In the genomic region with DNA sequence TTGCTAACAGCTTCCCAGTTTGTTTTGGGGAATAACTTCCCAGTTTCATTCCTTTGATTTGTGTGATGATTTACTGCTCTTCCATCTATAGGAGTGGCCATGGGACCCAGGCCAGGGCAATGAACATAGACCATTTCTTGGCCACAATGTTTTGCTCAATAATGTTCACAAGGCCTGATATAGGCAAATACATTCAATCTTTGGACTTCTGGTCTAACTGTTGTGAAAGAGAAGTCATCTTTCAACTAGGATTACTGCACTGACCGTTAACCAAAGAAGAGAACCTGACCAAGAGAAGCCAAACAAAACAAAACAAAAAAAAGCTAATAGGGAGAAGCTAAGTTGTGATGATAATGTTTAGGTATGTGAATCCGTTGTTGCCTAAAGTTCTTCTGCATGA, we compare ENCODE assay signal across 1 cellular context.
TF ChIP-seq lines count a peak whose summit lies in the region.

No MANE protein-coding gene starts in this region.

TF ChIP-seq in HepG2, 621 proteins besides CTCF, POLR2A, EP300 and RAD21 (continued from another document and continues in another):
- TF ChIP-seq KLF13 (CRISPR knock-in tag; IDR thresholded peaks at IDR 0.05) (no peak), NFE2 (CRISPR knock-in tag; IDR thresholded peaks at IDR 0.05) (no peak), ZNF10 (CRISPR knock-in tag; IDR thresholded peaks at IDR 0.05; ENCODE audit: borderline replicate concordance, low read depth) (no peak), ZNF331 (CRISPR knock-in tag; IDR thresholded peaks at IDR 0.05) (no peak), ZFYVE20 (CRISPR knock-in tag; IDR thresholded peaks at IDR 0.05; ENCODE audit: borderline replicate concordance, low read depth) (no peak), KDM3A (CRISPR knock-in tag; IDR thresholded peaks at IDR 0.05; ENCODE audit: low read depth) (no peak), TEAD2 (CRISPR knock-in tag; IDR thresholded peaks at IDR 0.05) (no peak), ZNF564 (CRISPR knock-in tag; IDR thresholded peaks at IDR 0.05) (no peak), ZBTB42 (CRISPR knock-in tag; IDR thresholded peaks at IDR 0.05) (no peak), AHR (CRISPR knock-in tag; IDR thresholded peaks at IDR 0.05) (no peak), NCOA1 (CRISPR knock-in tag; IDR thresholded peaks at IDR 0.05) (no peak), ZEB1 (IDR thresholded peaks at IDR 0.05; ENCODE audit: insufficient replicate concordance, low read depth) (no peak), HNRNPLL (IDR thresholded peaks at IDR 0.05; ENCODE audit: low read depth, low read length, poor library complexity, severe bottlenecking) (no peak), HIVEP1 (CRISPR knock-in tag; IDR thresholded peaks at IDR 0.05) (no peak), DMAP1 (CRISPR knock-in tag; IDR thresholded peaks at IDR 0.05) (no peak), ELF3 (CRISPR knock-in tag; IDR thresholded peaks at IDR 0.05) (no peak), ISL2 (CRISPR knock-in tag; IDR thresholded peaks at IDR 0.05) (0 out of 2 replicates have a peak, but pooled peaks have one; percentile 34), FOXA3 (CRISPR knock-in tag; IDR thresholded peaks at IDR 0.05) (peak; percentile 41), JUN (CRISPR knock-in tag; IDR thresholded peaks at IDR 0.05) (no peak), REXO4 (CRISPR knock-in tag; IDR thresholded peaks at IDR 0.05; ENCODE audit: borderline replicate concordance) (no peak), ISX (CRISPR knock-in tag; conservative IDR thresholded peaks at IDR 0.05) (no peak), ZNF501 (CRISPR knock-in tag; IDR thresholded peaks at IDR 0.05) (no peak), HOXA9 (CRISPR knock-in tag; IDR thresholded peaks at IDR 0.05; ENCODE audit: borderline replicate concordance) (no peak), CCDC6 (CRISPR knock-in tag; IDR thresholded peaks at IDR 0.05) (no peak), SRSF4 (IDR thresholded peaks at IDR 0.05; ENCODE audit: low read depth, low read length, poor library complexity, severe bottlenecking) (no peak), FLYWCH1 (CRISPR knock-in tag; IDR thresholded peaks at IDR 0.05) (no peak), ZNF761 (CRISPR knock-in tag; conservative IDR thresholded peaks at IDR 0.05) (no peak), NFKBIZ (CRISPR knock-in tag; IDR thresholded peaks at IDR 0.05) (no peak), MEIS2 (CRISPR knock-in tag; IDR thresholded peaks at IDR 0.05) (no peak), ZNF547 (CRISPR knock-in tag; IDR thresholded peaks at IDR 0.05) (no peak), SP140L (CRISPR knock-in tag; IDR thresholded peaks at IDR 0.05; ENCODE audit: borderline replicate concordance) (no peak), ZNF766 (CRISPR knock-in tag; IDR thresholded peaks at IDR 0.05; ENCODE audit: borderline replicate concordance) (no peak), TCF12 (IDR thresholded peaks at IDR 0.05) (no peak), TCF12 (CRISPR knock-in tag; IDR thresholded peaks at IDR 0.05) (no peak), KAT8 (CRISPR knock-in tag; IDR thresholded peaks at IDR 0.05) (0 out of 2 replicates have a peak, but pooled peaks have one; percentile 18), RXRB (CRISPR knock-in tag; IDR thresholded peaks at IDR 0.05; ENCODE audit: borderline replicate concordance) (peak; percentile 14; the same call in 1 of the 2 replicates), ZNF879 (CRISPR knock-in tag; IDR thresholded peaks at IDR 0.05) (no peak), ZKSCAN1 (IDR thresholded peaks at IDR 0.05; ENCODE audit: low read length) (no peak), ZNF260 (CRISPR knock-in tag; IDR thresholded peaks at IDR 0.05; ENCODE audit: borderline replicate concordance, low read depth) (no peak), PRPF4 (IDR thresholded peaks at IDR 0.05; ENCODE audit: low read depth, low read length, poor library complexity, severe bottlenecking) (no peak), SALL1 (CRISPR knock-in tag; IDR thresholded peaks at IDR 0.05) (peak; percentile 48; the same call in 1 of the 2 replicates), ZMYM3 (CRISPR knock-in tag; IDR thresholded peaks at IDR 0.05) (no peak)
- TF ChIP-seq, protein P1, sequence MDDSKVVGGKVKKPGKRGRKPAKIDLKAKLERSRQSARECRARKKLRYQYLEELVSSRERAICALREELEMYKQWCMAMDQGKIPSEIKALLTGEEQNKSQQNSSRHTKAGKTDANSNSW (CRISPR knock-in tag; IDR thresholded peaks at IDR 0.05; ENCODE audit: borderline replicate concordance) = no peak
- TF ChIP-seq, protein P2, sequence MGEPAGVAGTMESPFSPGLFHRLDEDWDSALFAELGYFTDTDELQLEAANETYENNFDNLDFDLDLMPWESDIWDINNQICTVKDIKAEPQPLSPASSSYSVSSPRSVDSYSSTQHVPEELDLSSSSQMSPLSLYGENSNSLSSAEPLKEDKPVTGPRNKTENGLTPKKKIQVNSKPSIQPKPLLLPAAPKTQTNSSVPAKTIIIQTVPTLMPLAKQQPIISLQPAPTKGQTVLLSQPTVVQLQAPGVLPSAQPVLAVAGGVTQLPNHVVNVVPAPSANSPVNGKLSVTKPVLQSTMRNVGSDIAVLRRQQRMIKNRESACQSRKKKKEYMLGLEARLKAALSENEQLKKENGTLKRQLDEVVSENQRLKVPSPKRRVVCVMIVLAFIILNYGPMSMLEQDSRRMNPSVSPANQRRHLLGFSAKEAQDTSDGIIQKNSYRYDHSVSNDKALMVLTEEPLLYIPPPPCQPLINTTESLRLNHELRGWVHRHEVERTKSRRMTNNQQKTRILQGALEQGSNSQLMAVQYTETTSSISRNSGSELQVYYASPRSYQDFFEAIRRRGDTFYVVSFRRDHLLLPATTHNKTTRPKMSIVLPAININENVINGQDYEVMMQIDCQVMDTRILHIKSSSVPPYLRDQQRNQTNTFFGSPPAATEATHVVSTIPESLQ (CRISPR knock-in tag; conservative IDR thresholded peaks at IDR 0.05) = no peak
- TF ChIP-seq, protein P3, sequence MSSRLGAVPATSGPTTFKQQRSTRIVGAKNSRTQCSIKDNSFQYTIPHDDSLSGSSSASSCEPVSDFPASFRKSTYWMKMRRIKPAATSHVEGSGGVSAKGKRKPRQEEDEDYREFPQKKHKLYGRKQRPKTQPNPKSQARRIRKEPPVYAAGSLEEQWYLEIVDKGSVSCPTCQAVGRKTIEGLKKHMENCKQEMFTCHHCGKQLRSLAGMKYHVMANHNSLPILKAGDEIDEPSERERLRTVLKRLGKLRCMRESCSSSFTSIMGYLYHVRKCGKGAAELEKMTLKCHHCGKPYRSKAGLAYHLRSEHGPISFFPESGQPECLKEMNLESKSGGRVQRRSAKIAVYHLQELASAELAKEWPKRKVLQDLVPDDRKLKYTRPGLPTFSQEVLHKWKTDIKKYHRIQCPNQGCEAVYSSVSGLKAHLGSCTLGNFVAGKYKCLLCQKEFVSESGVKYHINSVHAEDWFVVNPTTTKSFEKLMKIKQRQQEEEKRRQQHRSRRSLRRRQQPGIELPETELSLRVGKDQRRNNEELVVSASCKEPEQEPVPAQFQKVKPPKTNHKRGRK (CRISPR knock-in tag; IDR thresholded peaks at IDR 0.05) = no peak
- TF ChIP-seq, protein P4, sequence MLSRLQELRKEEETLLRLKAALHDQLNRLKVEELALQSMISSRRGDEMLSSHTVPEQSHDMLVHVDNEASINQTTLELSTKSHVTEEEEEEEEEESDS (CRISPR knock-in tag; IDR thresholded peaks at IDR 0.05; ENCODE audit: borderline replicate concordance) = no peak
- TF ChIP-seq, protein P5, sequence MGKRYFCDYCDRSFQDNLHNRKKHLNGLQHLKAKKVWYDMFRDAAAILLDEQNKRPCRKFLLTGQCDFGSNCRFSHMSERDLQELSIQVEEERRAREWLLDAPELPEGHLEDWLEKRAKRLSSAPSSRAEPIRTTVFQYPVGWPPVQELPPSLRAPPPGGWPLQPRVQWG (CRISPR knock-in tag; IDR thresholded peaks at IDR 0.05; ENCODE audit: borderline replicate concordance, low read depth) = no peak
- TF ChIP-seq, protein P6, sequence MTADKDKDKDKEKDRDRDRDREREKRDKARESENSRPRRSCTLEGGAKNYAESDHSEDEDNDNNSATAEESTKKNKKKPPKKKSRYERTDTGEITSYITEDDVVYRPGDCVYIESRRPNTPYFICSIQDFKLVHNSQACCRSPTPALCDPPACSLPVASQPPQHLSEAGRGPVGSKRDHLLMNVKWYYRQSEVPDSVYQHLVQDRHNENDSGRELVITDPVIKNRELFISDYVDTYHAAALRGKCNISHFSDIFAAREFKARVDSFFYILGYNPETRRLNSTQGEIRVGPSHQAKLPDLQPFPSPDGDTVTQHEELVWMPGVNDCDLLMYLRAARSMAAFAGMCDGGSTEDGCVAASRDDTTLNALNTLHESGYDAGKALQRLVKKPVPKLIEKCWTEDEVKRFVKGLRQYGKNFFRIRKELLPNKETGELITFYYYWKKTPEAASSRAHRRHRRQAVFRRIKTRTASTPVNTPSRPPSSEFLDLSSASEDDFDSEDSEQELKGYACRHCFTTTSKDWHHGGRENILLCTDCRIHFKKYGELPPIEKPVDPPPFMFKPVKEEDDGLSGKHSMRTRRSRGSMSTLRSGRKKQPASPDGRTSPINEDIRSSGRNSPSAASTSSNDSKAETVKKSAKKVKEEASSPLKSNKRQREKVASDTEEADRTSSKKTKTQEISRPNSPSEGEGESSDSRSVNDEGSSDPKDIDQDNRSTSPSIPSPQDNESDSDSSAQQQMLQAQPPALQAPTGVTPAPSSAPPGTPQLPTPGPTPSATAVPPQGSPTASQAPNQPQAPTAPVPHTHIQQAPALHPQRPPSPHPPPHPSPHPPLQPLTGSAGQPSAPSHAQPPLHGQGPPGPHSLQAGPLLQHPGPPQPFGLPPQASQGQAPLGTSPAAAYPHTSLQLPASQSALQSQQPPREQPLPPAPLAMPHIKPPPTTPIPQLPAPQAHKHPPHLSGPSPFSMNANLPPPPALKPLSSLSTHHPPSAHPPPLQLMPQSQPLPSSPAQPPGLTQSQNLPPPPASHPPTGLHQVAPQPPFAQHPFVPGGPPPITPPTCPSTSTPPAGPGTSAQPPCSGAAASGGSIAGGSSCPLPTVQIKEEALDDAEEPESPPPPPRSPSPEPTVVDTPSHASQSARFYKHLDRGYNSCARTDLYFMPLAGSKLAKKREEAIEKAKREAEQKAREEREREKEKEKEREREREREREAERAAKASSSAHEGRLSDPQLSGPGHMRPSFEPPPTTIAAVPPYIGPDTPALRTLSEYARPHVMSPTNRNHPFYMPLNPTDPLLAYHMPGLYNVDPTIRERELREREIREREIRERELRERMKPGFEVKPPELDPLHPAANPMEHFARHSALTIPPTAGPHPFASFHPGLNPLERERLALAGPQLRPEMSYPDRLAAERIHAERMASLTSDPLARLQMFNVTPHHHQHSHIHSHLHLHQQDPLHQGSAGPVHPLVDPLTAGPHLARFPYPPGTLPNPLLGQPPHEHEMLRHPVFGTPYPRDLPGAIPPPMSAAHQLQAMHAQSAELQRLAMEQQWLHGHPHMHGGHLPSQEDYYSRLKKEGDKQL (CRISPR knock-in tag; IDR thresholded peaks at IDR 0.05; ENCODE audit: low read depth) = no peak
- TF ChIP-seq, protein P7, sequence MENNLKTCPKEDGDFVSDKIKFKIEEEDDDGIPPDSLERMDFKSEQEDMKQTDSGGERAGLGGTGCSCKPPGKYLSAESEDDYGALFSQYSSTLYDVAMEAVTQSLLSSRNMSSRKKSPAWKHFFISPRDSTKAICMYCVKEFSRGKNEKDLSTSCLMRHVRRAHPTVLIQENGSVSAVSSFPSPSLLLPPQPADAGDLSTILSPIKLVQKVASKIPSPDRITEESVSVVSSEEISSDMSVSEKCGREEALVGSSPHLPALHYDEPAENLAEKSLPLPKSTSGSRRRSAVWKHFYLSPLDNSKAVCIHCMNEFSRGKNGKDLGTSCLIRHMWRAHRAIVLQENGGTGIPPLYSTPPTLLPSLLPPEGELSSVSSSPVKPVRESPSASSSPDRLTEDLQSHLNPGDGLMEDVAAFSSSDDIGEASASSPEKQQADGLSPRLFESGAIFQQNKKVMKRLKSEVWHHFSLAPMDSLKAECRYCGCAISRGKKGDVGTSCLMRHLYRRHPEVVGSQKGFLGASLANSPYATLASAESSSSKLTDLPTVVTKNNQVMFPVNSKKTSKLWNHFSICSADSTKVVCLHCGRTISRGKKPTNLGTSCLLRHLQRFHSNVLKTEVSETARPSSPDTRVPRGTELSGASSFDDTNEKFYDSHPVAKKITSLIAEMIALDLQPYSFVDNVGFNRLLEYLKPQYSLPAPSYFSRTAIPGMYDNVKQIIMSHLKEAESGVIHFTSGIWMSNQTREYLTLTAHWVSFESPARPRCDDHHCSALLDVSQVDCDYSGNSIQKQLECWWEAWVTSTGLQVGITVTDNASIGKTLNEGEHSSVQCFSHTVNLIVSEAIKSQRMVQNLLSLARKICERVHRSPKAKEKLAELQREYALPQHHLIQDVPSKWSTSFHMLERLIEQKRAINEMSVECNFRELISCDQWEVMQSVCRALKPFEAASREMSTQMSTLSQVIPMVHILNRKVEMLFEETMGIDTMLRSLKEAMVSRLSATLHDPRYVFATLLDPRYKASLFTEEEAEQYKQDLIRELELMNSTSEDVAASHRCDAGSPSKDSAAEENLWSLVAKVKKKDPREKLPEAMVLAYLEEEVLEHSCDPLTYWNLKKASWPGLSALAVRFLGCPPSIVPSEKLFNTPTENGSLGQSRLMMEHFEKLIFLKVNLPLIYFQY (CRISPR knock-in tag; IDR thresholded peaks at IDR 0.05; ENCODE audit: borderline replicate concordance) = no peak
- TF ChIP-seq, protein P8, sequence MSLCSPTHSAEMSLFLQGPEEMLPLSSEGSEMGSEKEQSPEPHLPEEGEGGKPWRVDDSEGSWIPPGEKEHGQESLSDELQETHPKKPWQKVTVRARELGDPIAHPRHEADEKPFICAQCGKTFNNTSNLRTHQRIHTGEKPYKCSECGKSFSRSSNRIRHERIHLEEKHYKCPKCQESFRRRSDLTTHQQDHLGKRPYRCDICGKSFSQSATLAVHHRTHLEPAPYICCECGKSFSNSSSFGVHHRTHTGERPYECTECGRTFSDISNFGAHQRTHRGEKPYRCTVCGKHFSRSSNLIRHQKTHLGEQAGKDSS (CRISPR knock-in tag; IDR thresholded peaks at IDR 0.05; ENCODE audit: borderline replicate concordance, low read depth) = no peak
- TF ChIP-seq, protein P9, sequence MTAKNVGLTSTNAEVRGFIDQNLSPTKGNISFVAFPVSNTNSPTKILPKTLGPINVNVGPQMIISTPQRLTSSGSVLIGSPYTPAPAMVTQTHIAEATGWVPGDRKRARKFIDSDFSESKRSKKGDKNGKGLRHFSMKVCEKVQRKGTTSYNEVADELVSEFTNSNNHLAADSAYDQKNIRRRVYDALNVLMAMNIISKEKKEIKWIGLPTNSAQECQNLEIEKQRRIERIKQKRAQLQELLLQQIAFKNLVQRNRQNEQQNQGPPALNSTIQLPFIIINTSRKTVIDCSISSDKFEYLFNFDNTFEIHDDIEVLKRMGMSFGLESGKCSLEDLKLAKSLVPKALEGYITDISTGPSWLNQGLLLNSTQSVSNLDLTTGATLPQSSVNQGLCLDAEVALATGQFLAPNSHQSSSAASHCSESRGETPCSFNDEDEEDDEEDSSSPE (CRISPR knock-in tag; IDR thresholded peaks at IDR 0.05) = no peak
